ENCODE assay signal across 2 cellular contexts in genomic region chr1:117580436-117580835, GRCh38.
TF ChIP-seq lines count a peak whose summit lies in the region.

No MANE protein-coding gene starts in this region.

TF ChIP-seq in IMR-90, 13 proteins besides CTCF, POLR2A, EP300 and RAD21:
- TF ChIP-seq RFX5 (IDR thresholded peaks at IDR 0.05; ENCODE audit: low read depth, low read length) (no peak), MAFK (IDR thresholded peaks at IDR 0.05; ENCODE audit: low read depth, low read length) (no peak), CHD1 (IDR thresholded peaks at IDR 0.05; ENCODE audit: low read depth, low read length) (no peak), FOS (IDR thresholded peaks at IDR 0.05; ENCODE audit: low read depth, low read length) (no peak), MAZ (IDR thresholded peaks at IDR 0.05; ENCODE audit: borderline replicate concordance, low read depth, low read length) (no peak), USF2 (IDR thresholded peaks at IDR 0.05; ENCODE audit: low read depth, low read length) (no peak), RCOR1 (IDR thresholded peaks at IDR 0.05; ENCODE audit: insufficient replicate concordance, low read length) (no peak), ELK1 (IDR thresholded peaks at IDR 0.05; ENCODE audit: borderline replicate concordance, low read depth, low read length) (no peak), CEBPB (IDR thresholded peaks at IDR 0.05; ENCODE audit: low read depth, low read length) (no peak)
TF ChIP-seq in IMR-90: peak in this region for 0.

TF ChIP-seq in K562, 482 proteins besides CTCF, POLR2A, EP300 and RAD21:
- TF ChIP-seq MCM3 (IDR thresholded peaks at IDR 0.05): 0 out of 2 replicates have a peak, but pooled peaks have one; percentile 14
- no peak for TF ChIP-seq KLF16 (IDR thresholded peaks at IDR 0.05)
